ENCODE assay signal across 22 cellular contexts in genomic region chr5:42832060-42832459, GRCh38. TPM values are rescaled to one million over a fixed set of nuclear protein-coding genes. Genes with fewer than 3 reads are reported as not detected.
"Had no signal": no experiment of that assay in that cellular context is flagged by ENCODE, and none has a peak within 500 bp of the region (broad histone marks: within the 10 kb centered on the region; RNA-seq: fewer than 3 reads in every experiment).

No MANE protein-coding gene starts in this region.

- H3K4me3 ChIP-seq: MG63, SJSA1, SK-N-MC had no signal

- DNase-seq: KBM-7, MG63, NCI-H1105, NCI-H1417 treated with DMSO at 0.1 percent for 48 hours, NCI-H146, NCI-H1694 treated with DMSO at 0.1 percent for 48 hours, NCI-H1930, NCI-H2081, NCI-H2107, NCI-H2227 treated with DMSO at 0.1 percent for 48 hours, NCI-H524, NCI-H526 treated with DMSO at 0.1 percent for 48 hours, NCI-H774, Right ventricle myocardium superior, RPMI8226, SIG-M5 had no signal

- H3K27me3 ChIP-seq: SJSA1 had no signal

- FAIRE-seq: HTR-8/SVneo, RCC 7860 had no signal

- H3K9me3 ChIP-seq: MG63, SJSA1 had no signal

- H3K36me3 ChIP-seq: MG63, SJSA1 had no signal

- H3K27ac ChIP-seq: HL-60, SJSA1, SK-N-MC had no signal

- H3K4me1 ChIP-seq: SJSA1 had no signal

RNA-seq across cellular contexts. Expression of gene SELENOP, which starts 20.4 kb away (rescaled TPM):
- polyA plus RNA-seq: IgD-negative memory B cell had no signal
